ENCODE assay signal across 1 cellular context in genomic region chr12:25434493-25434892, GRCh38.
A peak's percentile ranks its signal among the peaks of the same experiment; 100 is the strongest.
TF ChIP-seq lines count a peak whose summit lies in the region.

No MANE protein-coding gene starts in this region.

TF ChIP-seq in HEK293, 187 proteins besides CTCF, POLR2A, EP300 and RAD21 (continued from another document):
- TF ChIP-seq PRDM6 (tag by site-specific recombination; IDR thresholded peaks at IDR 0.05) (no peak), ZBTB17 (tag by site-specific recombination; IDR thresholded peaks at IDR 0.05) (0 out of 2 replicates have a peak, but pooled peaks have one; percentile 39), ZNF350 (tag by site-specific recombination; IDR thresholded peaks at IDR 0.05) (no peak), TCF7L2 (IDR thresholded peaks at IDR 0.05; ENCODE audit: borderline replicate concordance, low read depth, low read length) (peak; percentile 35; the same call in 1 of the 2 replicates), ZNF433 (tag by site-specific recombination; IDR thresholded peaks at IDR 0.05; ENCODE audit: low read depth) (no peak)
- TF ChIP-seq, protein P1, sequence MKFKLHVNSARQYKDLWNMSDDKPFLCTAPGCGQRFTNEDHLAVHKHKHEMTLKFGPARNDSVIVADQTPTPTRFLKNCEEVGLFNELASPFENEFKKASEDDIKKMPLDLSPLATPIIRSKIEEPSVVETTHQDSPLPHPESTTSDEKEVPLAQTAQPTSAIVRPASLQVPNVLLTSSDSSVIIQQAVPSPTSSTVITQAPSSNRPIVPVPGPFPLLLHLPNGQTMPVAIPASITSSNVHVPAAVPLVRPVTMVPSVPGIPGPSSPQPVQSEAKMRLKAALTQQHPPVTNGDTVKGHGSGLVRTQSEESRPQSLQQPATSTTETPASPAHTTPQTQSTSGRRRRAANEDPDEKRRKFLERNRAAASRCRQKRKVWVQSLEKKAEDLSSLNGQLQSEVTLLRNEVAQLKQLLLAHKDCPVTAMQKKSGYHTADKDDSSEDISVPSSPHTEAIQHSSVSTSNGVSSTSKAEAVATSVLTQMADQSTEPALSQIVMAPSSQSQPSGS (tag by site-specific recombination; IDR thresholded peaks at IDR 0.05; ENCODE audit: low read depth): no peak
